Comparison of ENCODE assay signal across 7 cellular contexts in genomic region chr14:97458302-97459137, GRCh38.
DNase-seq lines count a peak whose midpoint lies in the region; ATAC-seq, FAIRE-seq and TF ChIP-seq lines count a peak whose summit lies in the region.

No MANE protein-coding gene starts in this region.

- peaks cover 3% of the 10 kb centered on the region for H3K36me3 Mint-ChIP-seq in T-helper 17 cell (ENCODE audit: low read depth)

- peak overlapping the region; percentile 98 for H3K27ac Mint-ChIP-seq in T-helper 17 cell

- no peaks in the 10 kb centered on the region for H3K36me3 ChIP-seq in keratinocyte (ENCODE audit: control insufficient read depth in 2 of 2, extremely low read depth in 1 of 2, insufficient read depth in 2 of 2, low read length in 2 of 2)

- H3K27ac ChIP-seq in keratinocyte (ENCODE audit: control insufficient read depth, insufficient read depth, low read length): no peak overlapping the region

- H3K4me3 ChIP-seq in keratinocyte (ENCODE audit: control insufficient read depth in 2 of 3, extremely low read depth in 1 of 3, insufficient read depth in 2 of 3, low read depth in 1 of 3, low read length in 3 of 3): peak overlapping the region in 1 of 3 experiments; percentile 30

- no peaks in the 10 kb centered on the region for H3K27me3 ChIP-seq in keratinocyte (ENCODE audit: control insufficient read depth, extremely low read depth, insufficient read depth, low read length)

- peak overlapping the region; percentile 29 for H3K4me2 ChIP-seq in keratinocyte (ENCODE audit: control insufficient read depth, extremely low read depth, insufficient read depth, low read depth, low read length)

- FAIRE-seq in keratinocyte (lab: Jason Lieb, UNC) (no peak), GM12891 (lab: Jason Lieb, UNC) (no peak)

- ATAC-seq in T-helper 17 cell (peak; percentile 91), GM18858 (IDR thresholded peaks at IDR 0.05; ENCODE audit: unreplicated experiment) (no peak), GM18520 (IDR thresholded peaks at IDR 0.05; ENCODE audit: unreplicated experiment) (no peak)

- TF ChIP-seq POLR2A in GM12891 (IDR thresholded peaks at IDR 0.05; ENCODE audit: low read depth, low read length): no peak

- peak overlapping the region; percentile 50 for H2AFZ ChIP-seq in keratinocyte (ENCODE audit: control insufficient read depth, low read length)

- TF ChIP-seq CTCF in keratinocyte (optimal IDR thresholded peaks at IDR 0.05 in 1 of 3, IDR thresholded peaks at IDR 0.05 in 1 of 3, conservative IDR thresholded peaks at IDR 0.05 in 1 of 3; ENCODE audit: extremely low read depth in 1 of 3, insufficient read depth in 2 of 3, low read length in 3 of 3): no peak

- H3K79me2 ChIP-seq in keratinocyte (ENCODE audit: control insufficient read depth, insufficient read depth, low read length): no peaks in the 10 kb centered on the region

- H3K9me1 ChIP-seq in keratinocyte (ENCODE audit: control insufficient read depth, extremely low read depth, insufficient read depth, low read length): no peaks in the 10 kb centered on the region

- H3K27me3 Mint-ChIP-seq in T-helper 17 cell: no peaks in the 10 kb centered on the region

- peak overlapping the region; percentile 96 for H3K4me3 Mint-ChIP-seq in T-helper 17 cell

- H3K9me3 ChIP-seq in T-helper 17 cell (ENCODE audit: control insufficient read depth, low read length, poor library complexity, severe bottlenecking): peaks cover 5% of the 10 kb centered on the region
- no peaks in the 10 kb centered on the region for H3K9me3 ChIP-seq in keratinocyte (ENCODE audit: control insufficient read depth, low read depth, low read length)

- dilution Hi-C loops in keratinocyte (cut with MboI; ENCODE audit: extremely low pct_ligation_motif_present, low sequenced_read_pairs): no loop called here

- no peaks in the 10 kb centered on the region for H3K4me1 ChIP-seq in keratinocyte (ENCODE audit: control insufficient read depth, extremely low read depth, insufficient read depth, low read length)

- DNase-seq in T-helper 17 cell (peak; percentile 61 to 70 (median 65)), keratinocyte (ENCODE audit: low read depth, low spot score) (no peak), GM12891 (ENCODE audit: insufficient read length, low spot score) (no peak)
- peak; percentile 80 for DNase-seq in activated naive CD4-positive, alpha-beta T cell treated with anti-CD3 and anti-CD28 coated beads, Interleukin-2, amount 50 U/mL, for 16 hours
- DNase-seq in stimulated activated CD4-positive, alpha-beta T cell treated with anti-CD3 and anti-CD28 coated beads, TNF-alpha, amount 100 ng/mL, for 24 hours (ENCODE audit: low read depth in 3 of 3): peak; percentile 63 to 77 (median 68)

- no peaks in the 10 kb centered on the region for H4K20me1 ChIP-seq in keratinocyte (ENCODE audit: control insufficient read depth, extremely low read depth, insufficient read depth, low read length)

- H3K4me1 Mint-ChIP-seq in T-helper 17 cell: peaks cover 24% of the 10 kb centered on the region

- no peak overlapping the region for H3K9ac ChIP-seq in keratinocyte (ENCODE audit: control insufficient read depth, extremely low read depth, insufficient read depth, low read length)

TF ChIP-seq in GM12891, 5 proteins besides CTCF, POLR2A, EP300 and RAD21:
- TF ChIP-seq TAF1 (IDR thresholded peaks at IDR 0.05; ENCODE audit: low read depth, low read length) (no peak), SPI1 (IDR thresholded peaks at IDR 0.05; ENCODE audit: low read depth, low read length) (no peak), PAX5 (IDR thresholded peaks at IDR 0.05; ENCODE audit: insufficient read depth, low read length, severe bottlenecking) (no peak), POLR2AphosphoS5 (IDR thresholded peaks at IDR 0.05; ENCODE audit: low read depth, low read length) (no peak), POU2F2 (IDR thresholded peaks at IDR 0.05; ENCODE audit: low read depth, low read length) (no peak)
TF ChIP-seq in GM12891: peak in this region for 0.

Comparison
In these comparisons a context has a peak if more than half of its experiments do, and no peak if none do; other contexts are left out.
1. DNase-seq: peak in T-helper 17 cell (3 of 3), activated naive CD4-positive, alpha-beta T cell treated with anti-CD3 and anti-CD28 coated beads, Interleukin-2, amount 50 U/mL, for 16 hours (single experiment) and stimulated activated CD4-positive, alpha-beta T cell treated with anti-CD3 and anti-CD28 coated beads, TNF-alpha, amount 100 ng/mL, for 24 hours (3 of 3); none in keratinocyte (single experiment) and GM12891 (single experiment).